12 cellular contexts compared by ENCODE assay signal in the genomic region with DNA sequence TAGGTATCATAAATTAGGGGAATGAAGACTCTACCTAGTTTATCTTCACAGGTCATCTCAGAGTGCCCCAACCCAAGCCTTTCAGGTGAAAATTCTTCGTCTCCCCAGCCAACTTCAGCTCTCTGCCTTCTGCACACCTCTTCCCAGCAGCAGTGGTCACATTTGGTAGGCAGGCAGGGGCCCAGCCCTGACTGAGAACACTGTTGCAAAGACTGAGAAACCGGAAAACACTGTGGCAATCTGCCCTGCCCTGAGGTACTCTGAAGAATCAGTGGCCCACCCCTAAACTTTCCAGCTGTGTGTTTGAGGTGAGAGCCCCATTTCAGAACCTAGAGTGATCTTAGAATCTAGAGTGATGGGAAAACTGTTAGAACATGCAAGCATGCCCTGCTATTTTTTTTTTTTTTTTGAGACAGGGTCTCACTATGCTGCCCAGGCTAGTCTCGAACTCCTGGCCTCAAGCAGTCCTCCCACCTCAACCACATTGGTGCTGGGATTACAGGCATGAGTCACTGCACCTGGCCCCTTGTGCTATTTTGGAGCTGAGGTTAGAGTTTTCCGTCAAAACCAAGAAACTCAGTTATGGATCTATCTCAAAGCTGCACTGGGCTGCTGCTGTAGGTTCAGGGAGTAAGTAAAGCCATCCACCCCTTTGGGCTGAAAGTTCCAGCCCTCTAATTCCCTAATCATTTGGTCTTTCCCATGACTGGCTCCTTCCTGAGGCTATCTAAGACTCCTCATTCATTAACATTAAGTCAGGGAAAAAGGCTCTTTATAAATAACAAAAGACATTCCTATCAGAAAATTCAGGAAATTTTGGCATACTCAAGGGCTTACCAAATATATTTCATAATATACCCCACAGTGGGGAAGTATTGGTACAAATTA. TPM values are rescaled to one million over a fixed set of nuclear protein-coding genes. Genes with fewer than 3 reads are reported as not detected.
A peak's percentile ranks its signal among the peaks of the same experiment; 100 is the strongest.
DNase-seq lines count a peak whose midpoint lies in the region; ATAC-seq and TF ChIP-seq lines count a peak whose summit lies in the region.
"Had no signal": no experiment of that assay in that cellular context is flagged by ENCODE, and none has a peak within 500 bp of the region (broad histone marks: within the 10 kb centered on the region; RNA-seq: fewer than 3 reads in every experiment).

No MANE protein-coding gene starts in this region.

- no peak overlapping the region for H3K4me3 ChIP-seq in mucosa of descending colon

- POLR2A ChIA-PET in T-cell (lab: Charles Lee): interaction anchor here (0.6 to 3.5 kb wide), 3 partner anchors 9 to 1089 kb away, joined by 4 to 24 read pairs (median 7); no protein-coding TSS in a partner anchor

- H3K4me3 Mint-ChIP-seq in T-cell: peak overlapping the region in 1 of 3 donors; percentile 39
- peak overlapping the region; percentile 97 for H3K4me3 Mint-ChIP-seq in stimulated activated effector memory CD8-positive, alpha-beta T cell treated with anti-CD3 and anti-CD28 coated beads, Interleukin-12 subunit alpha, Interleukin-12 subunit beta, amount 100 ng/mL, for 72 hours

- peak overlapping the region; percentile 57 to 76 for H3K27ac Mint-ChIP-seq in T-cell
- H3K27ac Mint-ChIP-seq in stimulated activated effector memory CD8-positive, alpha-beta T cell treated with anti-CD3 and anti-CD28 coated beads, Interleukin-12 subunit alpha, Interleukin-12 subunit beta, amount 100 ng/mL, for 72 hours: peak overlapping the region; percentile 48

- H3K27me3 Mint-ChIP-seq in T-cell: no peaks in the 10 kb centered on the region

- peaks cover 9% of the 10 kb centered on the region for H3K36me3 Mint-ChIP-seq in T-cell
- peaks cover 49% of the 10 kb centered on the region for H3K36me3 Mint-ChIP-seq in stimulated activated effector memory CD8-positive, alpha-beta T cell treated with anti-CD3 and anti-CD28 coated beads, Interleukin-12 subunit alpha, Interleukin-12 subunit beta, amount 100 ng/mL, for 72 hours

- peaks cover 7% of the 10 kb centered on the region for H3K4me1 ChIP-seq in mucosa of descending colon (ENCODE audit: low read depth)

- intact Hi-C loops in mucosa of descending colon (cut with DNase I, micrococcal nuclease): no loop called here

- peaks cover 23 to 39% (median 25%) of the 10 kb centered on the region in 3 donors for H3K4me1 Mint-ChIP-seq in T-cell
- peaks cover 43% of the 10 kb centered on the region for H3K4me1 Mint-ChIP-seq in stimulated activated effector memory CD8-positive, alpha-beta T cell treated with anti-CD3 and anti-CD28 coated beads, Interleukin-12 subunit alpha, Interleukin-12 subunit beta, amount 100 ng/mL, for 72 hours

- H3K9me3 Mint-ChIP-seq in T-cell: no peaks in the 10 kb centered on the region
- no peaks in the 10 kb centered on the region for H3K9me3 Mint-ChIP-seq in stimulated activated effector memory CD8-positive, alpha-beta T cell treated with anti-CD3 and anti-CD28 coated beads, Interleukin-12 subunit alpha, Interleukin-12 subunit beta, amount 100 ng/mL, for 72 hours

- CTCF ChIA-PET in T-cell (lab: Charles Lee): interaction anchor here in 1 of 2 donors (0.7 kb wide), 1 partner anchor 317 kb away, joined by 4 read pairs; no protein-coding TSS in a partner anchor

- peak overlapping the region; percentile 90 for H3K27ac ChIP-seq in epithelial cell of prostate

- ATAC-seq in T-cell (replicated peaks in 1 of 4) (no peak), HG02759 (IDR thresholded peaks at IDR 0.05; ENCODE audit: unreplicated experiment) (no peak), mucosa of descending colon (no peak)
- no peak for ATAC-seq in stimulated activated effector memory CD8-positive, alpha-beta T cell treated with anti-CD3 and anti-CD28 coated beads, Interleukin-12 subunit alpha, Interleukin-12 subunit beta, amount 100 ng/mL, for 72 hours

- DNase-seq in SKM-1 treated with dmso at 0.1 percent for 144 hours (lab: John Stamatoyannopoulos, UW; ENCODE audit: unreplicated experiment): peak; percentile 24
- no peak for DNase-seq in SKM-1 (lab: John Stamatoyannopoulos, UW; ENCODE audit: unreplicated experiment)
- peak in 1 of 34 experiments; percentile 4 for DNase-seq in T-cell
- no peak for DNase-seq in epithelial cell of prostate (ENCODE audit: low read depth, low spot score)
- no peak for DNase-seq in stimulated activated effector memory CD8-positive, alpha-beta T cell treated with anti-CD3 and anti-CD28 coated beads, Interleukin-12 subunit alpha, Interleukin-12 subunit beta, amount 100 ng/mL, for 72 hours (ENCODE audit: low spot score in 2 of 2)
- no peak for DNase-seq in HT-29 (ENCODE audit: low spot score)
- no peak for DNase-seq in mucosa of descending colon
- DNase-seq: 8988T, nucleus accumbens, SHP77 had no signal

- no peak for TF ChIP-seq CTCF in mucosa of descending colon (IDR thresholded peaks at IDR 0.05)

- H3K36me3 ChIP-seq in mucosa of descending colon (ENCODE audit: low read depth): peaks cover 2% of the 10 kb centered on the region

- H3K9me3 ChIP-seq in mucosa of descending colon: no peaks in the 10 kb centered on the region

RNA-seq across cellular contexts. Expression of a gene that starts 1.7 kb away (rescaled TPM):
- 100 to 1,000 TPM; 130 to 323 (median 161) TPM for total RNA-seq in T-cell
- 295 and 327 TPM in 2 replicates for total RNA-seq in HT-29 (2014; rRNA removed; shearing (Covaris generic))
- total RNA-seq in mucosa of descending colon: 100 to 1,000 TPM; 453 to 504 (median 462) TPM

RNA-seq across cellular contexts. Expression of a gene that starts 19.4 kb away (rescaled TPM):
- total RNA-seq in T-cell (under 1 TPM in 1 of 5 donors, not detected in 4; 0.82 TPM), mucosa of descending colon (not detected)
- not detected in 2 replicates for total RNA-seq in HT-29 (2014; rRNA removed; shearing (Covaris generic))
- total RNA-seq: G401 had no signal
